Comparison of ENCODE assay signal across 8 cellular contexts in the genomic region with DNA sequence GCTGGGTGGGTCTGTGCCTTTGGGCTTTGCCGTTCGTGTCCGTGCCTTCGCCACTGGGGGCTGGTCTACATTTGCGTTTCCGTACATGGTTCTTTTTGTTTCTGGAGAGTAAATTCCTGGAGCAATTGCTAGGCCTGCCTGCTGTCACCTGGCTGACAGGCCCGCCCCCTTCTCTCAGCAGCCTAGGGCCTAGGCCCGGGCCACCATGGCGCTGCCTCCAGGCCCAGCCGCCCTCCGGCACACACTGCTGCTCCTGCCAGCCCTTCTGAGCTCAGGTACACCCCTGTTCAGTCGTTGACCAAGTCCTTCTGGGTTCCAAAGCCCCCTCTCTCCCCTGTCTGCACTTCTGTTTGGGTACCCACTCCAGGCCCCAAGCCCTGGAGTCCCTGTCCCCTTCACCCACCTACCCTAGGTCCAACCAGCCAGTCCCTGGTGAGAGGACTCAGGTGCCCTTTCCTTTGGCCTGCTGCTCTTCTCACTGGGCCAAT. TPM values are rescaled to one million over a fixed set of nuclear protein-coding genes. Genes with fewer than 3 reads are reported as not detected.
A peak's percentile ranks its signal among the peaks of the same experiment; 100 is the strongest.
DNase-seq lines count a peak whose midpoint lies in the region; ATAC-seq and TF ChIP-seq lines count a peak whose summit lies in the region.

No MANE protein-coding gene starts in this region.

- H3K4me3 ChIP-seq in Peyer's patch: peak overlapping the region; percentile 78 to 98 (median 89)
- H3K4me3 ChIP-seq in fibroblast of lung (replicated peaks in 1 of 4; ENCODE audit: control extremely low read depth in 1 of 4, insufficient read depth in 1 of 4, low read depth in 3 of 4, low read length in 4 of 4): peak overlapping the region; percentile 64 to 87 (median 71)
- peak overlapping the region; percentile 65 for H3K4me3 ChIP-seq in parathyroid adenoma (ENCODE audit: low read depth, low read length)

- no peaks in the 10 kb centered on the region for H3K79me2 ChIP-seq in fibroblast of lung (ENCODE audit: control insufficient read depth, insufficient read depth, low read length)
- no peaks in the 10 kb centered on the region for H3K79me2 ChIP-seq in parathyroid adenoma

- no peak overlapping the region for H3K9ac ChIP-seq in fibroblast of lung (ENCODE audit: insufficient read depth, low read length)
- no peak overlapping the region for H3K9ac ChIP-seq in parathyroid adenoma

- H3K27ac ChIP-seq in Peyer's patch (peak overlapping the region; percentile 80 to 97 (median 89)), fibroblast of lung (ENCODE audit: insufficient read depth, low read length) (no peak overlapping the region), parathyroid adenoma (peak overlapping the region; percentile 63)

- no peaks in the 10 kb centered on the region for H3K27me3 ChIP-seq in Peyer's patch
- no peaks in the 10 kb centered on the region for H3K27me3 ChIP-seq in fibroblast of lung (ENCODE audit: control insufficient read depth, insufficient read depth, low read length)
- H3K27me3 ChIP-seq in parathyroid adenoma (ENCODE audit: control insufficient read depth, insufficient read depth, low read length): no peaks in the 10 kb centered on the region

- H2AFZ ChIP-seq in fibroblast of lung (ENCODE audit: low read length) (peak overlapping the region; percentile 85), parathyroid adenoma (peak overlapping the region; percentile 81)

- H3K4me1 ChIP-seq in Peyer's patch (peaks cover 0 to 37% (median 6%) of the 10 kb centered on the region in 4 donors), fibroblast of lung (ENCODE audit: control insufficient read depth, extremely low read depth, insufficient read depth, low read length) (peaks cover 3% of the 10 kb centered on the region), parathyroid adenoma (peaks cover 9% of the 10 kb centered on the region)

- TF ChIP-seq CTCF in Peyer's patch (IDR thresholded peaks at IDR 0.05) (no peak), fibroblast of lung (conservative IDR thresholded peaks at IDR 0.05 in 1 of 2, IDR thresholded peaks at IDR 0.05 in 1 of 2; ENCODE audit: low read depth in 1 of 2, low read length in 2 of 2) (no peak), parathyroid adenoma (IDR thresholded peaks at IDR 0.05) (no peak)

- peak in 1 of 2 donors; percentile 18 for TF ChIP-seq POLR2A in Peyer's patch (IDR thresholded peaks at IDR 0.05)
- no peak for TF ChIP-seq POLR2A in GM18505 (IDR thresholded peaks at IDR 0.05; ENCODE audit: borderline replicate concordance, extremely low read depth, insufficient read depth, insufficient read length)

- H3K36me3 ChIP-seq in Peyer's patch (peaks cover 0 to 9% (median 0%) of the 10 kb centered on the region in 3 donors), fibroblast of lung (ENCODE audit: control insufficient read depth, insufficient read depth, low read length) (no peaks in the 10 kb centered on the region), parathyroid adenoma (ENCODE audit: control insufficient read depth, insufficient read depth, low read length) (no peaks in the 10 kb centered on the region)

- peak; percentile 30 for DNase-seq in COR-L47 (lab: John Stamatoyannopoulos, UW)
- DNase-seq in Peyer's patch: peak in 1 of 3 donors; percentile 71
- no peak for DNase-seq in fibroblast of lung (ENCODE audit: low read depth in 2 of 2)
- no peak for DNase-seq in NCI-H2107 treated with DMSO at 0.1 percent for 48 hours (lab: John Stamatoyannopoulos, UW; ENCODE audit: unreplicated experiment)
- DNase-seq in stimulated activated CD4-positive, alpha-beta T cell treated with anti-CD3 and anti-CD28 coated beads, Interleukin-4, amount 100 ng/mL, for 1 hour: no peak
- no peak for DNase-seq in A172 (ENCODE audit: low spot score)

- H4K20me1 ChIP-seq in fibroblast of lung (ENCODE audit: control insufficient read depth, extremely low read depth, insufficient read depth, low read length): no peaks in the 10 kb centered on the region

- ATAC-seq in GM18505 (IDR thresholded peaks at IDR 0.05; ENCODE audit: unreplicated experiment): no peak

- H3K4me2 ChIP-seq in fibroblast of lung (ENCODE audit: extremely low read depth, insufficient read depth, low read length) (peak overlapping the region; percentile 92), parathyroid adenoma (ENCODE audit: low read length) (peak overlapping the region; percentile 66)

- no peaks in the 10 kb centered on the region for H3K9me3 ChIP-seq in Peyer's patch
- H3K9me3 ChIP-seq in fibroblast of lung (ENCODE audit: control insufficient read depth, insufficient read depth, low read depth, low read length): no peaks in the 10 kb centered on the region
- H3K9me3 ChIP-seq in parathyroid adenoma (ENCODE audit: control insufficient read depth, low read length): no peaks in the 10 kb centered on the region

RNA-seq across cellular contexts. Expression of a gene that starts 0.6 kb away (rescaled TPM):
- total RNA-seq in Peyer's patch: 100 to 1,000 TPM in 3 of 4 donors, 10 to 100 TPM in 1; 48.7 to 263 (median 204) TPM
- total RNA-seq in fibroblast of lung: 16.4 and 21.3 TPM in 2 replicates
- 12.6 and 15.6 TPM in 2 replicates for polyA plus RNA-seq in fibroblast of lung
- 11.2 and 12.1 TPM in 2 replicates for polyA plus RNA-seq in fibroblast of lung (2012)
- 31.4 and 41.9 TPM in 2 replicates for polyA minus RNA-seq in fibroblast of lung (ENCODE audit: low replicate concordance)
- total RNA-seq in A172 (2014; rRNA removed; shearing (Covaris generic)): 0.24 and 1.3 TPM in 2 replicates

RNA-seq across cellular contexts. Expression of a gene that starts 4.4 kb away (rescaled TPM):
- total RNA-seq in Peyer's patch: 10 to 100 TPM in 3 of 4 donors, 1 to 10 TPM in 1; 5.8 to 68.4 (median 37.5) TPM
- total RNA-seq in fibroblast of lung: 0.99 and 1.0 TPM in 2 replicates
- not detected in 2 replicates for polyA plus RNA-seq in fibroblast of lung
- 0.37 and 0.63 TPM in 2 replicates for polyA plus RNA-seq in fibroblast of lung (2012)
- polyA minus RNA-seq in fibroblast of lung (ENCODE audit: low replicate concordance): not detected in 2 replicates
- not detected in 2 replicates for total RNA-seq in A172 (2014; rRNA removed; shearing (Covaris generic))

RNA-seq across cellular contexts. Expression of a gene that starts 34.1 kb away (rescaled TPM):
- 10 to 100 TPM; 12.5 to 32.2 (median 14.4) TPM for total RNA-seq in Peyer's patch
- total RNA-seq in fibroblast of lung: 28.8 and 32.5 TPM in 2 replicates
- 30.8 and 46.2 TPM in 2 replicates for polyA plus RNA-seq in fibroblast of lung
- 20.5 and 28.3 TPM in 2 replicates for polyA plus RNA-seq in fibroblast of lung (2012)
- 34.7 and 45.3 TPM in 2 replicates for polyA minus RNA-seq in fibroblast of lung (ENCODE audit: low replicate concordance)
- total RNA-seq in A172 (2014; rRNA removed; shearing (Covaris generic)): 34.6 and 40.5 TPM in 2 replicates

RNA-seq across cellular contexts. Expression of a gene that starts 40.6 kb away (rescaled TPM):
- total RNA-seq in Peyer's patch: 100 to 1,000 TPM in 2 of 4 donors, 10 to 100 TPM in 2; 54.5 to 116 (median 91.0) TPM
- 87.8 and 116 TPM in 2 replicates for total RNA-seq in fibroblast of lung
- 359 and 387 TPM in 2 replicates for polyA plus RNA-seq in fibroblast of lung
- polyA plus RNA-seq in fibroblast of lung (2012): 158 and 178 TPM in 2 replicates
- polyA minus RNA-seq in fibroblast of lung (ENCODE audit: low replicate concordance): 105 and 106 TPM in 2 replicates
- 92.7 and 102 TPM in 2 replicates for total RNA-seq in A172 (2014; rRNA removed; shearing (Covaris generic))
